Comparison of ENCODE assay signal across 8 cellular contexts in genomic region chr6:157756708-157757429, GRCh38.
DNase-seq lines count a peak whose midpoint lies in the region; ATAC-seq and TF ChIP-seq lines count a peak whose summit lies in the region.

No MANE protein-coding gene starts in this region.

- no peak overlapping the region for H3K4me3 ChIP-seq in CD8-positive, alpha-beta memory T cell (ENCODE audit: low read length)
- peak overlapping the region; percentile 30 for H3K4me3 ChIP-seq in choroid plexus epithelial cell (ENCODE audit: low read depth, low read length)
- H3K4me3 ChIP-seq in liver (ENCODE audit: low read depth in 1 of 3, low read length in 3 of 3), result no peak overlapping the region

- peaks cover 26 to 64% (median 42%) of the 10 kb centered on the region in 3 donors for H3K4me1 Mint-ChIP-seq in CD8-positive, alpha-beta memory T cell

- no peaks in the 10 kb centered on the region for H3K9me3 Mint-ChIP-seq in CD8-positive, alpha-beta memory T cell

- WGBS in liver, result 27% methylated on average over 19 of the region's 19 CpGs

- H3K27me3 ChIP-seq in CD8-positive, alpha-beta memory T cell (ENCODE audit: insufficient read depth, low read length, poor library complexity, severe bottlenecking), result no peaks in the 10 kb centered on the region
- H3K27me3 ChIP-seq in liver (ENCODE audit: control insufficient read depth in 4 of 4, insufficient read depth in 4 of 4, low read length in 3 of 4), result no peaks in the 10 kb centered on the region

- peaks cover 41% of the 10 kb centered on the region for H3K4me1 ChIP-seq in CD8-positive, alpha-beta memory T cell (ENCODE audit: insufficient read depth, low read length)
- peaks cover 0 to 10% (median 7%) of the 10 kb centered on the region in 4 donors for H3K4me1 ChIP-seq in liver (ENCODE audit: control insufficient read depth in 4 of 4, insufficient read depth in 4 of 4, low read length in 3 of 4)

- H3K4me3 Mint-ChIP-seq in CD8-positive, alpha-beta memory T cell, result peak overlapping the region in 3 of 7 donors; percentile 20 to 41 (median 28)

- H3K27me3 Mint-ChIP-seq in CD8-positive, alpha-beta memory T cell, result peaks cover 23 to 25% of the 10 kb centered on the region in 2 donors

- DNase-seq in CD8-positive, alpha-beta memory T cell, result peak; percentile 63 to 82 (median 69)
- DNase-seq in NCI-H510A treated with DMSO at 0.1 percent for 48 hours (lab: John Stamatoyannopoulos, UW), result peak; percentile 71
- peak; percentile 90 for DNase-seq in activated CD4-positive, alpha-beta T cell treated with anti-CD3 and anti-CD28 coated beads for 48 hours
- peak; percentile 82 for DNase-seq in choroid plexus epithelial cell (ENCODE audit: low read depth)
- DNase-seq in stimulated activated CD4-positive, alpha-beta T cell treated with anti-CD3 and anti-CD28 coated beads, Interleukin-4, amount 100 ng/mL, for 48 hours (ENCODE audit: low read depth in 2 of 2), result peak; percentile 75 to 81

- no peaks in the 10 kb centered on the region for H3K36me3 ChIP-seq in CD8-positive, alpha-beta memory T cell (ENCODE audit: insufficient read depth, low read length)
- no peaks in the 10 kb centered on the region for H3K36me3 ChIP-seq in liver (ENCODE audit: control insufficient read depth in 4 of 4, insufficient read depth in 3 of 4, low read depth in 1 of 4, low read length in 3 of 4)

- H3K9ac ChIP-seq in liver (ENCODE audit: low read depth in 1 of 2, low read length in 2 of 2), result no peak overlapping the region

- no peaks in the 10 kb centered on the region for H3K9me3 ChIP-seq in CD8-positive, alpha-beta memory T cell (ENCODE audit: low read length)
- no peaks in the 10 kb centered on the region for H3K9me3 ChIP-seq in liver (ENCODE audit: control insufficient read depth in 4 of 4, low read length in 3 of 4)

- H3K27ac Mint-ChIP-seq in CD8-positive, alpha-beta memory T cell, result peak overlapping the region in 5 of 8 donors; percentile 7 to 89 (median 64)

- peak; percentile 93 to 96 for TF ChIP-seq RAD21 in liver (IDR thresholded peaks at IDR 0.05)

- POLR2A ChIA-PET in CD8-positive, alpha-beta memory T cell (lab: Charles Lee), result no interaction called here

- no peak overlapping the region for H3K27ac ChIP-seq in CD8-positive, alpha-beta memory T cell (ENCODE audit: low read depth, low read length)
- H3K27ac ChIP-seq in liver (ENCODE audit: low read depth in 1 of 2, low read length in 2 of 2), result no peak overlapping the region

- no peaks in the 10 kb centered on the region for H3K36me3 Mint-ChIP-seq in CD8-positive, alpha-beta memory T cell

- ATAC-seq in HG02759 (IDR thresholded peaks at IDR 0.05; ENCODE audit: unreplicated experiment) (peak; percentile 33), GM19467 (IDR thresholded peaks at IDR 0.05; ENCODE audit: unreplicated experiment) (no peak)

- CTCF ChIA-PET in CD8-positive, alpha-beta memory T cell (lab: Charles Lee), result interaction anchor here (0.7 to 11.4 kb wide), 27 partner anchors 8 to 434 kb away, joined by 3 to 157 read pairs (median 5); partner anchors contain the start of gene TMEM242

- TF ChIP-seq CTCF in choroid plexus epithelial cell (conservative IDR thresholded peaks at IDR 0.05; ENCODE audit: low read depth, low read length) (peak; percentile 89), liver (IDR thresholded peaks at IDR 0.05; ENCODE audit: low read depth, low read length, missing input control) (peak; percentile 82)

TF ChIP-seq in liver, 16 proteins besides CTCF, POLR2A, EP300 and RAD21:
- TF ChIP-seq EGR1 (IDR thresholded peaks at IDR 0.05; ENCODE audit: low read depth in 2 of 2), result no peak
- TF ChIP-seq NR2F2 (IDR thresholded peaks at IDR 0.05), result no peak
- peak; percentile 20 for TF ChIP-seq HNF4G (IDR thresholded peaks at IDR 0.05)
- TF ChIP-seq, protein P1, sequence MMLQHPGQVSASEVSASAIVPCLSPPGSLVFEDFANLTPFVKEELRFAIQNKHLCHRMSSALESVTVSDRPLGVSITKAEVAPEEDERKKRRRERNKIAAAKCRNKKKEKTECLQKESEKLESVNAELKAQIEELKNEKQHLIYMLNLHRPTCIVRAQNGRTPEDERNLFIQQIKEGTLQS (IDR thresholded peaks at IDR 0.05), result no peak
- peak; percentile 29 for TF ChIP-seq YY1 (IDR thresholded peaks at IDR 0.05)
- TF ChIP-seq JUND (IDR thresholded peaks at IDR 0.05), result no peak
- TF ChIP-seq FOXA2 (IDR thresholded peaks at IDR 0.05), result no peak
- TF ChIP-seq FOXA1 (IDR thresholded peaks at IDR 0.05), result no peak
- TF ChIP-seq, protein P2, sequence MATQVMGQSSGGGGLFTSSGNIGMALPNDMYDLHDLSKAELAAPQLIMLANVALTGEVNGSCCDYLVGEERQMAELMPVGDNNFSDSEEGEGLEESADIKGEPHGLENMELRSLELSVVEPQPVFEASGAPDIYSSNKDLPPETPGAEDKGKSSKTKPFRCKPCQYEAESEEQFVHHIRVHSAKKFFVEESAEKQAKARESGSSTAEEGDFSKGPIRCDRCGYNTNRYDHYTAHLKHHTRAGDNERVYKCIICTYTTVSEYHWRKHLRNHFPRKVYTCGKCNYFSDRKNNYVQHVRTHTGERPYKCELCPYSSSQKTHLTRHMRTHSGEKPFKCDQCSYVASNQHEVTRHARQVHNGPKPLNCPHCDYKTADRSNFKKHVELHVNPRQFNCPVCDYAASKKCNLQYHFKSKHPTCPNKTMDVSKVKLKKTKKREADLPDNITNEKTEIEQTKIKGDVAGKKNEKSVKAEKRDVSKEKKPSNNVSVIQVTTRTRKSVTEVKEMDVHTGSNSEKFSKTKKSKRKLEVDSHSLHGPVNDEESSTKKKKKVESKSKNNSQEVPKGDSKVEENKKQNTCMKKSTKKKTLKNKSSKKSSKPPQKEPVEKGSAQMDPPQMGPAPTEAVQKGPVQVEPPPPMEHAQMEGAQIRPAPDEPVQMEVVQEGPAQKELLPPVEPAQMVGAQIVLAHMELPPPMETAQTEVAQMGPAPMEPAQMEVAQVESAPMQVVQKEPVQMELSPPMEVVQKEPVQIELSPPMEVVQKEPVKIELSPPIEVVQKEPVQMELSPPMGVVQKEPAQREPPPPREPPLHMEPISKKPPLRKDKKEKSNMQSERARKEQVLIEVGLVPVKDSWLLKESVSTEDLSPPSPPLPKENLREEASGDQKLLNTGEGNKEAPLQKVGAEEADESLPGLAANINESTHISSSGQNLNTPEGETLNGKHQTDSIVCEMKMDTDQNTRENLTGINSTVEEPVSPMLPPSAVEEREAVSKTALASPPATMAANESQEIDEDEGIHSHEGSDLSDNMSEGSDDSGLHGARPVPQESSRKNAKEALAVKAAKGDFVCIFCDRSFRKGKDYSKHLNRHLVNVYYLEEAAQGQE (IDR thresholded peaks at IDR 0.05), result no peak
- peak; percentile 50 to 66 for TF ChIP-seq HNF4A (conservative IDR thresholded peaks at IDR 0.05)
- TF ChIP-seq SP1 (IDR thresholded peaks at IDR 0.05), result peak; percentile 65
- TF ChIP-seq RXRA (IDR thresholded peaks at IDR 0.05), result peak; percentile 37 to 41
- TF ChIP-seq GABPA (IDR thresholded peaks at IDR 0.05 in 1 of 2, conservative IDR thresholded peaks at IDR 0.05 in 1 of 2), result no peak
- TF ChIP-seq TAF1 (conservative IDR thresholded peaks at IDR 0.05), result no peak
- TF ChIP-seq ZBTB33 (IDR thresholded peaks at IDR 0.05), result peak; percentile 22
- TF ChIP-seq MAX (IDR thresholded peaks at IDR 0.05), result no peak
